ENCODE assay signal across 11 cellular contexts in the genomic region with DNA sequence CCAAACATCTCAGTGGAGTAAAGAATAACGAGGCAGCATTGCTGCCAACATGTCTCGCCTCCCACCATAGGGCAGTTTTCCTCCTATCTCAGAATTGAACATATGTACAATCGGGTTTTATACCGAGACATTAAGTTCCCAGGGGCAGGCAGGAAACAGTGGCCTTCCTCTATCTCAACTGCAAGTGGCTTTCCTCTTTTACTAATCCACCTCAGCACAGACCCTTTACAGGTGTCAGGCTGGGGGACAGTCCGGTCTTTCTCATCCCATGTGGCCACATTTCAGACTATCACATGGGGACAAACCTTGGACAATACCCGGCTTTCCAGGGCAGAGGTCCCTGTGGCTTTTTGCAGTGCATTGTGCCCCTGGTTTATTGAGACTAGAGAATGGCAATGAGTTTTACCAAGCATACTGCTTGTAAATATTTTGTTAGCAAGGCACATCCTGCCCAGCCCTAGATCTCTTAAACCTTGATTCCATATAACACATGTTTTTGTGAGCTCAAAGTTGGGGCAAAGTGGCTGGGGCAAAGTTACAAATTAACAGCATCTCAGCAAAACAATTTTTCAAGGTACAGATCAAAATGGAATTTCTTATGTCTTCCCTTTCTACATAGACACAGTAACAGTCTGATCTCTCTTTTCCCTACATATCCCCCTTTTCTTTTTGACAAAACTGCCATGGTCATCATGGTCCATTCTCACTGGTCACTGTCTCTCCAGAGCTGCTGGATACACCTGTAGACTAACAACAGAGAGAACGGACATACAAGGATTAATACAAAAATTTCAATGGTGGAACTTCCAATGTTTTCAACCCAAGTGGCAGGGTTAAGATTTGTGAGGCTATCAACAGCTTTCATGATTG. TPM values are rescaled to one million over a fixed set of nuclear protein-coding genes. Genes with fewer than 3 reads are reported as not detected.
"Had no signal": no experiment of that assay in that cellular context is flagged by ENCODE, and none has a peak within 500 bp of the region (broad histone marks: within the 10 kb centered on the region; RNA-seq: fewer than 3 reads in every experiment).

No MANE protein-coding gene starts in this region.

RNA-seq across cellular contexts. Expression of a gene that starts 42.5 kb away (rescaled TPM):
- total RNA-seq: activated CD8-positive, alpha-beta T cell treated with anti-CD3 and anti-CD28 coated beads for 36 hours; activated naive CD8-positive, alpha-beta T cell treated with anti-CD3 and anti-CD28 coated beads for 36 hours; cerebellum; esophagus mucosa; fibroblast of villous mesenchyme; liver; T-helper 2 cell treated with Interferon-gamma antibody and Interleukin-4, amounts not matched to agents 100 ng/mL and 5 ng/mL, for 36 hours; temporal lobe had no signal
- polyA plus RNA-seq: liver, neural cell, ovary, small intestine had no signal
